Comparison of ENCODE assay signal across 26 cellular contexts in the genomic region with DNA sequence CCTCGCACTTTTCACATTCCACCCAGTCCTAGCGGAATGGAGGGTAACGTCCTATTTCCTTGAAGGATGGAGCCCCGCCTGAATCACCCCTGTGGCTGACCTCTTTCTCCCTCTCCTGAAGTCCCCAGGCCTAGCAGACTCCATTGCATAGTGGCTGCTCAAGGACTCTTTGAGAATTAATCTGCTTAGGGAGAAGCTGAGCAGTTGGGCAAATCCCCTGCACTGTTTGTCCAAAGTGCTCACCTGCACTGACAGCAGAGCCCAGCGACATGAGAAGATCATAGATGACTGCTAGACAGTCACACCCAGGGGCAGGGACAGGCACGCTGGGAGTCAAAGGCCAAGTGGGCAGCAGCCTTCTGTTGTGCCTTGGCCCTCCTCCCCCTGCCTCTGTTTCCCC.
"Had no signal": no experiment of that assay in that cellular context is flagged by ENCODE, and none has a peak within 500 bp of the region (broad histone marks: within the 10 kb centered on the region; RNA-seq: fewer than 3 reads in every experiment).

No MANE protein-coding gene starts in this region.

- H3K27me3 ChIP-seq: colonic mucosa, dorsolateral prefrontal cortex, neural progenitor cell, right lobe of liver, spleen, testis, tibial nerve had no signal

- H3K9me3 Mint-ChIP-seq: natural killer cell; neural progenitor cell; stimulated activated naive B cell treated with anti-CD40 and anti-IgM and Interleukin-4, amounts not matched to agents 10 μg/mL and 1 μg/mL and 100 μg/mL, for 72 hours; stimulated activated naive CD8-positive, alpha-beta T cell treated with anti-CD3 and anti-CD28 coated beads, Interleukin-15, amount 100 ng/mL, for 72 hours had no signal

- H3K36me3 Mint-ChIP-seq: natural killer cell had no signal

- H3K9me3 ChIP-seq: colonic mucosa, heart right ventricle, mucosa of descending colon, psoas muscle, right lobe of liver, spleen, testis, tibial nerve had no signal

- H3K4me3 ChIP-seq: colonic mucosa, dorsolateral prefrontal cortex, heart right ventricle, mucosa of descending colon, neural progenitor cell, psoas muscle, right lobe of liver, spleen, testis, tibial nerve had no signal

- FAIRE-seq: endometrium, frontal cortex, islet of Langerhans had no signal

- H3K27me3 Mint-ChIP-seq: stimulated activated naive B cell treated with anti-CD40 and anti-IgM and Interleukin-4, amounts not matched to agents 10 μg/mL and 1 μg/mL and 100 μg/mL, for 72 hours had no signal

- H3K4me3 Mint-ChIP-seq: natural killer cell; neural progenitor cell; stimulated activated naive B cell treated with anti-CD40 and anti-IgM and Interleukin-4, amounts not matched to agents 10 μg/mL and 1 μg/mL and 100 μg/mL, for 72 hours; stimulated activated naive CD8-positive, alpha-beta T cell treated with anti-CD3 and anti-CD28 coated beads, Interleukin-15, amount 100 ng/mL, for 72 hours had no signal

- DNase-seq: colonic mucosa; dorsolateral prefrontal cortex; effector CD8-positive, alpha-beta T cell; heart right ventricle; hypothalamus; mammary epithelial cell; mucosa of descending colon; natural killer cell; psoas muscle; retina; right lobe of liver; spleen; stimulated activated CD4-positive, alpha-beta T cell treated with anti-CD3 and anti-CD28 coated beads, Interleukin-15, amount 100 ng/mL, for 24 hours; stimulated activated CD4-positive, alpha-beta T cell treated with anti-CD3 and anti-CD28 coated beads, Interleukin-2, amount 100 ng/mL, for 24 hours; stimulated activated CD4-positive, alpha-beta T cell treated with anti-CD3 and anti-CD28 coated beads, Interleukin-4, amount 100 ng/mL, for 4 hours; stimulated activated naive B cell treated with anti-CD40 and anti-IgM and Interleukin-4, amounts not matched to agents 10 μg/mL and 1 μg/mL and 100 μg/mL, for 72 hours; stimulated activated naive CD8-positive, alpha-beta T cell treated with anti-CD3 and anti-CD28 coated beads, Interleukin-15, amount 100 ng/mL, for 72 hours; testis had no signal

- H3K4me1 ChIP-seq: colonic mucosa, parathyroid adenoma, right lobe of liver, testis had no signal

- H3K27ac Mint-ChIP-seq: natural killer cell; neural progenitor cell; stimulated activated naive B cell treated with anti-CD40 and anti-IgM and Interleukin-4, amounts not matched to agents 10 μg/mL and 1 μg/mL and 100 μg/mL, for 72 hours had no signal

- ATAC-seq: esophagus mucosa; heart right ventricle; left lobe of liver; mucosa of descending colon; natural killer cell; psoas muscle; right lobe of liver; stimulated activated naive B cell treated with anti-CD40 and anti-IgM and Interleukin-4, amounts not matched to agents 10 μg/mL and 1 μg/mL and 100 μg/mL, for 72 hours; stimulated activated naive CD8-positive, alpha-beta T cell treated with anti-CD3 and anti-CD28 coated beads, Interleukin-15, amount 100 ng/mL, for 72 hours had no signal

- H3K36me3 ChIP-seq: colonic mucosa, neural progenitor cell had no signal

- H3K27ac ChIP-seq: colonic mucosa, heart right ventricle, neural progenitor cell, parathyroid adenoma, psoas muscle, right lobe of liver, spleen, testis, tibial nerve had no signal
